Comparison of ENCODE assay signal across 8 cellular contexts in the genomic region with DNA sequence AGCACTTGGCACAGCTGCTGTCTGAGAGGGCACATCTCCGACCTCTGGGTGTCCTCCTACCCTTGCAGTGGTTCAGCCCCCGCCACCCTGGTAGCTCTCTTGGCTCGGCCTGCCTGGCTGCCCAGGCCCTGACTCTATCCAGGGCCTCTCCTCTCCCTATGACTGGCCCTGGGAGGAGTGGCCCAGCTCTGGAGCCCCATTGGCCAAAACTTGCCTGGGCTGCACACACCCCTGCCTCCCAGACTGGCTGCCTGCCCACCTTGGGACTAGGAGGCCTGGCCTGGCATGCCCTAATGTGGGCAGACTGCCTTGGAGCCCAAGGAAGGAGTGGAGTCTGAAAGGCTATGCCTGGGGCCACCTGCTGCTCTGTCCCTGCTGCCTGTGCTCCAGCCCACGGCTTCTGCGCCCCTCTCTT. TPM values are rescaled to one million over a fixed set of nuclear protein-coding genes. Genes with fewer than 3 reads are reported as not detected.
DNase-seq lines count a peak whose midpoint lies in the region; ATAC-seq, FAIRE-seq and TF ChIP-seq lines count a peak whose summit lies in the region.
"Had no signal": no experiment of that assay in that cellular context is flagged by ENCODE, and none has a peak within 500 bp of the region (broad histone marks: within the 10 kb centered on the region; RNA-seq: fewer than 3 reads in every experiment).

No MANE protein-coding gene starts in this region.

- no peak for TF ChIP-seq CTCF in cardiac fibroblast (IDR thresholded peaks at IDR 0.05; ENCODE audit: low read depth, low read length)
- TF ChIP-seq CTCF in upper lobe of right lung (IDR thresholded peaks at IDR 0.05): no peak
- TF ChIP-seq CTCF in D721Med (IDR thresholded peaks at IDR 0.05; ENCODE audit: insufficient read depth, missing control alignments): no peak

- intact Hi-C loops in upper lobe of right lung (cut with DNase I): no loop called here

- peak overlapping the region; percentile 80 for H3K27ac ChIP-seq in upper lobe of right lung
- H3K27ac ChIP-seq: SJSA1 had no signal

- H3K4me1 ChIP-seq in upper lobe of right lung: peaks cover 11% of the 10 kb centered on the region
- H3K4me1 ChIP-seq: SJSA1 had no signal

- DNase-seq in LoVo (ENCODE audit: low spot score) (peak; percentile 76), cardiac fibroblast (ENCODE audit: low read depth in 2 of 2) (peak; percentile 63 to 95), left kidney (ENCODE audit: low read depth, low spot score) (peak; percentile 62), upper lobe of right lung (peak; percentile 95), D721Med (ENCODE audit: insufficient read length, low spot score) (no peak), NCI-H187 (lab: John Stamatoyannopoulos, UW) (no peak)

- no peak overlapping the region for H3K4me3 ChIP-seq in cardiac fibroblast (replicated peaks in 1 of 2; ENCODE audit: low read depth in 2 of 2, low read length in 2 of 2)
- H3K4me3 ChIP-seq in upper lobe of right lung: no peak overlapping the region
- H3K4me3 ChIP-seq: SJSA1 had no signal

- no peaks in the 10 kb centered on the region for H3K9me3 ChIP-seq in upper lobe of right lung
- H3K9me3 ChIP-seq: SJSA1 had no signal

- no peak for FAIRE-seq in D721Med (lab: Jason Lieb, UNC)

- ATAC-seq in upper lobe of right lung (peak; percentile 96), GM21576 (IDR thresholded peaks at IDR 0.05; ENCODE audit: unreplicated experiment) (no peak)

- H3K27me3 ChIP-seq in upper lobe of right lung: no peaks in the 10 kb centered on the region
- H3K27me3 ChIP-seq: SJSA1 had no signal

- H3K36me3 ChIP-seq in upper lobe of right lung: no peaks in the 10 kb centered on the region
- H3K36me3 ChIP-seq: SJSA1 had no signal

RNA-seq across cellular contexts. Expression of a gene that starts 33.6 kb away (rescaled TPM):
- 5.0 TPM for total RNA-seq in upper lobe of right lung

RNA-seq across cellular contexts. Expression of a gene that starts 41.7 kb away (rescaled TPM):
- total RNA-seq in upper lobe of right lung: not detected
- total RNA-seq: SJSA1 had no signal

RNA-seq across cellular contexts. Expression of a gene that starts 60.0 kb away (rescaled TPM):
- total RNA-seq in upper lobe of right lung: 3.6 TPM
- total RNA-seq: SJSA1 had no signal

Comparison
In these comparisons a context has a peak if more than half of its experiments do, and no peak if none do; other contexts are left out.
1. DNase-seq: peak in LoVo (single experiment), cardiac fibroblast (2 of 2), left kidney (single experiment) and upper lobe of right lung (single experiment); none in D721Med (single experiment) and NCI-H187 (0 of 2).